1 cellular context compared by ENCODE assay signal in genomic region chr10:104231784-104232612, GRCh38.
TF ChIP-seq lines count a peak whose summit lies in the region.

CFAP43 (minus strand) TSS chr10:104232364; CDS start chr10:104232246, 118 bp downstream.

TF ChIP-seq in H1, 55 proteins besides CTCF, POLR2A, EP300 and RAD21 (continued from another document):
- TF ChIP-seq ZNF274 (IDR thresholded peaks at IDR 0.05; ENCODE audit: borderline replicate concordance, extremely low read depth, low read length) (no peak), KDM4A (IDR thresholded peaks at IDR 0.05; ENCODE audit: low read depth, low read length, severe bottlenecking) (peak; percentile 97), JUND (IDR thresholded peaks at IDR 0.05; ENCODE audit: low read length) (no peak), CTBP2 (IDR thresholded peaks at IDR 0.05; ENCODE audit: borderline replicate concordance, insufficient read depth, insufficient read length, low read length) (no peak), RFX5 (IDR thresholded peaks at IDR 0.05; ENCODE audit: borderline replicate concordance, low read depth, low read length) (no peak), ATF2 (IDR thresholded peaks at IDR 0.05; ENCODE audit: low read length) (no peak), SIRT6 (IDR thresholded peaks at IDR 0.05; ENCODE audit: low read length) (no peak), JUN (IDR thresholded peaks at IDR 0.05; ENCODE audit: low read depth, low read length) (no peak), BACH1 (IDR thresholded peaks at IDR 0.05; ENCODE audit: low read length) (no peak), SP4 (IDR thresholded peaks at IDR 0.05; ENCODE audit: low read length) (0 out of 2 replicates have a peak, but pooled peaks have one; percentile 46), CBX8 (IDR thresholded peaks at IDR 0.05; ENCODE audit: borderline replicate concordance, low read depth, low read length) (no peak), NANOG (IDR thresholded peaks at IDR 0.05; ENCODE audit: insufficient read depth, low read depth, low read length, poor library complexity, severe bottlenecking) (no peak), SIX5 (IDR thresholded peaks at IDR 0.05; ENCODE audit: low read depth, low read length) (no peak), POU5F1 (IDR thresholded peaks at IDR 0.05; ENCODE audit: low read depth, low read length) (no peak), TCF12 (IDR thresholded peaks at IDR 0.05; ENCODE audit: low read depth, low read length) (no peak), YY1 (IDR thresholded peaks at IDR 0.05; ENCODE audit: low read depth, low read length) (no peak), POLR2AphosphoS5 (IDR thresholded peaks at IDR 0.05; ENCODE audit: low read depth, low read length) (peak; percentile 47), TAF7 (optimal IDR thresholded peaks at IDR 0.05; ENCODE audit: borderline replicate concordance, low read depth, low read length) (no peak), EZH2 (IDR thresholded peaks at IDR 0.05; ENCODE audit: low read depth, low read length, severe bottlenecking) (no peak), TAF1 (IDR thresholded peaks at IDR 0.05; ENCODE audit: low read depth, low read length) (peak; percentile 55; the same call in 1 of the 2 replicates), CREB1 (IDR thresholded peaks at IDR 0.05) (peak; percentile 31; the same call in 1 of the 2 replicates), GABPA (IDR thresholded peaks at IDR 0.05; ENCODE audit: borderline replicate concordance, insufficient read depth, low read length) (no peak), CHD7 (IDR thresholded peaks at IDR 0.05; ENCODE audit: insufficient replicate concordance, low read length) (no peak), GTF2F1 (IDR thresholded peaks at IDR 0.05; ENCODE audit: borderline replicate concordance, low read depth, low read length) (no peak), E2F6 (IDR thresholded peaks at IDR 0.05) (peak; percentile 61), SP2 (IDR thresholded peaks at IDR 0.05; ENCODE audit: low read length) (peak; percentile 15; the same call in 1 of the 2 replicates), KDM1A (IDR thresholded peaks at IDR 0.05; ENCODE audit: borderline replicate concordance, low read length) (peak; percentile 43; the same call in 1 of the 2 replicates), ASH2L (IDR thresholded peaks at IDR 0.05; ENCODE audit: low read length) (peak; percentile 86), SP1 (IDR thresholded peaks at IDR 0.05; ENCODE audit: low read depth, low read length) (peak; percentile 96), PHF8 (conservative IDR thresholded peaks at IDR 0.05; ENCODE audit: low read depth, low read length) (no peak; the same call in none of the 2 replicates), FOSL1 (IDR thresholded peaks at IDR 0.05; ENCODE audit: insufficient read depth, low read depth, low read length) (no peak), CBX5 (IDR thresholded peaks at IDR 0.05; ENCODE audit: low read depth, low read length) (no peak), HDAC6 (IDR thresholded peaks at IDR 0.05; ENCODE audit: low read depth, low read length) (no peak), SRF (IDR thresholded peaks at IDR 0.05; ENCODE audit: low read depth, low read length) (no peak), SIN3A (conservative IDR thresholded peaks at IDR 0.05 in 1 of 2, IDR thresholded peaks at IDR 0.05 in 1 of 2; ENCODE audit: low read depth in 1 of 2, low read length in 2 of 2) (peak; percentile 54 to 97; a peak in 3 of 4 replicates), RXRA (IDR thresholded peaks at IDR 0.05; ENCODE audit: insufficient read depth, low read depth, low read length) (no peak), RBBP5 (IDR thresholded peaks at IDR 0.05; ENCODE audit: borderline replicate concordance, low read depth, low read length) (peak; percentile 94; the same call in 1 of the 2 replicates), HDAC2 (IDR thresholded peaks at IDR 0.05; ENCODE audit: borderline replicate concordance in 1 of 2, low read depth in 2 of 2, low read length in 2 of 2) (peak; percentile 55 to 68; a peak in 1 of 4 replicates), ATF3 (IDR thresholded peaks at IDR 0.05; ENCODE audit: insufficient read depth, low read depth, low read length) (no peak), NRF1 (IDR thresholded peaks at IDR 0.05; ENCODE audit: low read depth, low read length) (no peak), CHD2 (IDR thresholded peaks at IDR 0.05; ENCODE audit: low read length) (peak; percentile 82), BCL11A (IDR thresholded peaks at IDR 0.05; ENCODE audit: low read depth in 2 of 2, low read length in 2 of 2) (no peak), BRCA1 (IDR thresholded peaks at IDR 0.05; ENCODE audit: low read depth, low read length) (no peak), SAP30 (IDR thresholded peaks at IDR 0.05; ENCODE audit: insufficient read depth, insufficient replicate concordance, low read length) (no peak), CHD1 (IDR thresholded peaks at IDR 0.05; ENCODE audit: low read depth, low read length) (no peak)
